Comparison of ENCODE assay signal across 8 cellular contexts in genomic region chr17:78665952-78666920, GRCh38.
DNase-seq lines count a peak whose midpoint lies in the region; ATAC-seq and TF ChIP-seq lines count a peak whose summit lies in the region.

No MANE protein-coding gene starts in this region.

- no peaks in the 10 kb centered on the region for H3K27me3 Mint-ChIP-seq in nephron (ENCODE audit: low read depth)

- H3K4me3 ChIP-seq in dorsolateral prefrontal cortex, result no peak overlapping the region
- no peak overlapping the region for H3K4me3 ChIP-seq in upper lobe of left lung
- H3K4me3 ChIP-seq in HAP-1, result no peak overlapping the region

- peaks cover 22 to 30% (median 27%) of the 10 kb centered on the region in 4 donors for H3K4me1 ChIP-seq in upper lobe of left lung
- H3K4me1 ChIP-seq in HAP-1, result no peaks in the 10 kb centered on the region

- WGBS in upper lobe of left lung, 2 donors, result 32 to 33% methylated on average over 14 to 19 of the region's 19 CpGs

- DNase-seq in ELR (ENCODE audit: low read depth) (peak; percentile 23), UCSD-AML1 (lab: John Stamatoyannopoulos, UW; ENCODE audit: unreplicated experiment) (peak; percentile 81), dorsolateral prefrontal cortex (peak in 2 of 10 donors; percentile 28 to 42), upper lobe of left lung (peak in 1 of 2 donors; percentile 49), HAP-1 (ENCODE audit: low spot score in 2 of 2) (no peak), SIG-M5 treated with dmso at 0.1 percent for 504 hours (lab: John Stamatoyannopoulos, UW; ENCODE audit: unreplicated experiment) (no peak)

- no peaks in the 10 kb centered on the region for H3K27me3 ChIP-seq in dorsolateral prefrontal cortex
- H3K27me3 ChIP-seq in upper lobe of left lung, result no peaks in the 10 kb centered on the region
- H3K27me3 ChIP-seq in HAP-1 (ENCODE audit: low read depth), result no peaks in the 10 kb centered on the region

- intact Hi-C loops in dorsolateral prefrontal cortex (cut with DNase I), result no loop called here

- peaks cover 6% of the 10 kb centered on the region for H3K36me3 Mint-ChIP-seq in nephron (ENCODE audit: low read depth)

- TF ChIP-seq EP300 in upper lobe of left lung (IDR thresholded peaks at IDR 0.05), result peak in 2 of 4 donors; percentile 23 to 76

- TF ChIP-seq CTCF in dorsolateral prefrontal cortex (IDR thresholded peaks at IDR 0.05 in 54 of 56, conservative IDR thresholded peaks at IDR 0.05 in 2 of 56; ENCODE audit: low read depth in 1 of 56, partially characterized antibody in 56 of 56) (no peak), nephron (IDR thresholded peaks at IDR 0.05; ENCODE audit: unreplicated experiment in 3 of 3) (no peak), upper lobe of left lung (IDR thresholded peaks at IDR 0.05) (no peak)

- H3K9me3 Mint-ChIP-seq in nephron, result no peaks in the 10 kb centered on the region

- H3K9me3 ChIP-seq in upper lobe of left lung, result no peaks in the 10 kb centered on the region
- no peaks in the 10 kb centered on the region for H3K9me3 ChIP-seq in HAP-1

- ATAC-seq in upper lobe of left lung (ENCODE audit: low FRiP score in 2 of 2), result peak; percentile 41 to 67
- no peak for ATAC-seq in GM21529 (IDR thresholded peaks at IDR 0.05; ENCODE audit: unreplicated experiment)

- H3K36me3 ChIP-seq in upper lobe of left lung (peaks cover 0 to 5% (median 0%) of the 10 kb centered on the region in 4 donors), HAP-1 (replicated peaks) (no peaks in the 10 kb centered on the region)

- peak overlapping the region in 2 of 3 experiments; percentile 28 to 29 for H3K27ac Mint-ChIP-seq in nephron

- H3K4me3 Mint-ChIP-seq in nephron, result no peak overlapping the region

- TF ChIP-seq POLR2A in upper lobe of left lung (IDR thresholded peaks at IDR 0.05), result peak in 1 of 4 donors; percentile 21

- H3K4me1 Mint-ChIP-seq in nephron, result peaks cover 25% of the 10 kb centered on the region

- H3K27ac ChIP-seq in dorsolateral prefrontal cortex (peak overlapping the region in 50 of 59 donors; percentile 4 to 81 (median 52)), upper lobe of left lung (peak overlapping the region; percentile 77 to 87 (median 82))

- in situ Hi-C loops in HAP-1 (cut with MboI; ENCODE audit: low sequenced_read_pairs), result no loop called here

Comparison
In these comparisons a context has a peak if more than half of its experiments do, and no peak if none do; other contexts are left out.
1. DNase-seq: peak in ELR (single experiment) and UCSD-AML1 (single experiment); none in HAP-1 (0 of 2) and SIG-M5 treated with dmso at 0.1 percent for 504 hours (single experiment).